Comparison of ENCODE assay signal across 15 cellular contexts in genomic region chr9:89615661-89616060, GRCh38. TPM values are rescaled to one million over a fixed set of nuclear protein-coding genes. Genes with fewer than 3 reads are reported as not detected.
DNase-seq lines count a peak whose midpoint lies in the region; ATAC-seq and TF ChIP-seq lines count a peak whose summit lies in the region.
"Had no signal": no experiment of that assay in that cellular context is flagged by ENCODE, and none has a peak within 500 bp of the region (broad histone marks: within the 10 kb centered on the region; RNA-seq: fewer than 3 reads in every experiment).

No MANE protein-coding gene starts in this region.

- no peak overlapping the region for H2BK5ac ChIP-seq in neuronal stem cell (ENCODE audit: low read length)

- H2BK120ac ChIP-seq in neuronal stem cell (ENCODE audit: low read depth, low read length) = no peak overlapping the region

- H3K14ac ChIP-seq in neuronal stem cell (ENCODE audit: low read length) = peak overlapping the region; percentile 32

- H2BK12ac ChIP-seq in neuronal stem cell (ENCODE audit: low read length) = no peak overlapping the region

- H3K18ac ChIP-seq in neuronal stem cell (ENCODE audit: low read length) = no peak overlapping the region

- H3K79me1 ChIP-seq in neuronal stem cell (ENCODE audit: low read depth, low read length) = no peaks in the 10 kb centered on the region

- no peak overlapping the region for H3K4ac ChIP-seq in neuronal stem cell (ENCODE audit: low read length)

- no peak overlapping the region for H4K91ac ChIP-seq in neuronal stem cell (ENCODE audit: low read depth, low read length, poor library complexity)

- CTCF ChIA-PET in activated CD4-positive, alpha-beta memory T cell treated with anti-CD3 and anti-CD28 coated beads, Interleukin-2, amount 10 ng/mL, durations not matched to agents 7 days and 5 days (lab: Charles Lee) = interaction anchor here (1.4 to 2.4 kb wide), 2 partner anchors 13 to 484 kb away, joined by 3 to 9 read pairs; no protein-coding TSS in a partner anchor
- CTCF ChIA-PET in activated CD4-positive, alpha-beta memory T cell treated with anti-CD3 and anti-CD28 coated beads for 36 hours (lab: Charles Lee) = no interaction called here

- no peak overlapping the region for H4K8ac ChIP-seq in neuronal stem cell (ENCODE audit: low read depth, low read length)

- H3K4me3 ChIP-seq in WERI-Rb-1 (ENCODE audit: low read depth, low read length) (no peak overlapping the region), neuronal stem cell (ENCODE audit: low read length in 2 of 2) (no peak overlapping the region)
- H3K4me3 ChIP-seq: GM23248 had no signal

- no peak overlapping the region for H3K4me3 Mint-ChIP-seq in activated CD4-positive, alpha-beta memory T cell treated with anti-CD3 and anti-CD28 coated beads, Interleukin-2, amount 10 ng/mL, durations not matched to agents 7 days and 5 days
- H3K4me3 Mint-ChIP-seq in activated CD4-positive, alpha-beta memory T cell treated with anti-CD3 and anti-CD28 coated beads for 36 hours = no peak overlapping the region
- H3K4me3 Mint-ChIP-seq: CD8-positive, alpha-beta memory T cell had no signal

- no peak overlapping the region for H3K4me2 ChIP-seq in neuronal stem cell (ENCODE audit: insufficient read depth, low read length, poor library complexity, severe bottlenecking)

- H3K36me3 Mint-ChIP-seq in activated CD4-positive, alpha-beta memory T cell treated with anti-CD3 and anti-CD28 coated beads, Interleukin-2, amount 10 ng/mL, durations not matched to agents 7 days and 5 days (ENCODE audit: low read depth) = no peaks in the 10 kb centered on the region
- no peaks in the 10 kb centered on the region for H3K36me3 Mint-ChIP-seq in activated CD4-positive, alpha-beta memory T cell treated with anti-CD3 and anti-CD28 coated beads for 36 hours
- H3K36me3 Mint-ChIP-seq: CD8-positive, alpha-beta memory T cell had no signal

- no peak overlapping the region for H3K23ac ChIP-seq in neuronal stem cell (ENCODE audit: low read depth, low read length, poor library complexity)

- H3K27ac ChIP-seq in WERI-Rb-1 = no peak overlapping the region
- no peak overlapping the region for H3K27ac ChIP-seq in neuronal stem cell (replicated peaks; ENCODE audit: low read length)
- no peak overlapping the region for H3K27ac ChIP-seq in caudate nucleus (ENCODE audit: low read depth, low read length)
- H3K27ac ChIP-seq: 22Rv1, GM23248 had no signal

- intact Hi-C loops in activated CD4-positive, alpha-beta memory T cell treated with anti-CD3 and anti-CD28 coated beads for 36 hours (cut with micrococcal nuclease) = no loop called here

- peak; percentile 42; the same call in 1 of the 2 replicates for TF ChIP-seq CTCF in WERI-Rb-1 (IDR thresholded peaks at IDR 0.05; ENCODE audit: low read depth, low read length)

- no CpG with 5 or more reads among the region's 2 CpGs for WGBS in neuronal stem cell (ENCODE audit: extremely low coverage in 2 of 2, insufficient read length in 2 of 2, insufficient replicate concordance in 1 of 2), 2 donors

- DNase-seq in activated CD4-positive, alpha-beta memory T cell treated with anti-CD3 and anti-CD28 coated beads, Interleukin-2, amount 10 ng/mL, durations not matched to agents 7 days and 5 days = no peak
- no peak for DNase-seq in activated CD4-positive, alpha-beta memory T cell treated with anti-CD3 and anti-CD28 coated beads for 36 hours
- peak; percentile 31 for DNase-seq in WERI-Rb-1
- no peak for DNase-seq in left lobe of liver (ENCODE audit: low spot score)
- no peak for DNase-seq in neuronal stem cell (ENCODE audit: low spot score)
- DNase-seq in caudate nucleus (lab: John Stamatoyannopoulos, UW) = no peak
- no peak for DNase-seq in cerebellar cortex (ENCODE audit: low spot score)
- DNase-seq in occipital lobe (lab: John Stamatoyannopoulos, UW) = no peak
- DNase-seq: Caco-2; CD8-positive, alpha-beta memory T cell; DND-41; GDM1; GM23248 had no signal

- peak overlapping the region; percentile 2 for H3K27ac Mint-ChIP-seq in activated CD4-positive, alpha-beta memory T cell treated with anti-CD3 and anti-CD28 coated beads, Interleukin-2, amount 10 ng/mL, durations not matched to agents 7 days and 5 days
- H3K27ac Mint-ChIP-seq in activated CD4-positive, alpha-beta memory T cell treated with anti-CD3 and anti-CD28 coated beads for 36 hours = no peak overlapping the region

- POLR2A ChIA-PET in activated CD4-positive, alpha-beta memory T cell treated with anti-CD3 and anti-CD28 coated beads, Interleukin-2, amount 10 ng/mL, durations not matched to agents 7 days and 5 days (lab: Charles Lee) = interaction anchor here (1.3 kb wide), 1 partner anchor 11 kb away, joined by 5 read pairs; the partner anchor contains the start of gene GADD45G
- POLR2A ChIA-PET in activated CD4-positive, alpha-beta memory T cell treated with anti-CD3 and anti-CD28 coated beads for 36 hours (lab: Charles Lee) = interaction anchor here (1.2 kb wide), 1 partner anchor 8 kb away, joined by 3 read pairs; no protein-coding TSS in a partner anchor

- H3K9me3 ChIP-seq in WERI-Rb-1 (ENCODE audit: severe bottlenecking) (peaks cover 4% of the 10 kb centered on the region), neuronal stem cell (replicated peaks in 1 of 2; ENCODE audit: control insufficient read depth in 2 of 2, insufficient read depth in 1 of 2, low read depth in 1 of 2, low read length in 2 of 2) (peaks cover 0 to 3% of the 10 kb centered on the region in 2 donors)
- H3K9me3 ChIP-seq: Caco-2 had no signal

- H3K36me3 ChIP-seq in WERI-Rb-1 = no peaks in the 10 kb centered on the region
- no peaks in the 10 kb centered on the region for H3K36me3 ChIP-seq in neuronal stem cell (replicated peaks in 1 of 2; ENCODE audit: control insufficient read depth in 2 of 2, insufficient read depth in 2 of 2, low read length in 2 of 2)

- no peak overlapping the region for H2AK5ac ChIP-seq in neuronal stem cell (ENCODE audit: low read depth, low read length)

- no peak overlapping the region for H2BK15ac ChIP-seq in neuronal stem cell (ENCODE audit: low read length)

- peaks cover 10% of the 10 kb centered on the region for H3K27me3 Mint-ChIP-seq in activated CD4-positive, alpha-beta memory T cell treated with anti-CD3 and anti-CD28 coated beads, Interleukin-2, amount 10 ng/mL, durations not matched to agents 7 days and 5 days
- no peaks in the 10 kb centered on the region for H3K27me3 Mint-ChIP-seq in activated CD4-positive, alpha-beta memory T cell treated with anti-CD3 and anti-CD28 coated beads for 36 hours

- H2AFZ ChIP-seq in neuronal stem cell (ENCODE audit: low read length) = no peak overlapping the region
- H2AFZ ChIP-seq: GM23248 had no signal

- H3K27me3 ChIP-seq in WERI-Rb-1 (ENCODE audit: insufficient read depth, low read depth, severe bottlenecking) (no peaks in the 10 kb centered on the region), neuronal stem cell (ENCODE audit: control insufficient read depth in 3 of 3, insufficient read depth in 3 of 3, low read depth in 1 of 3, low read length in 3 of 3) (peaks cover 0 to 59% (median 4%) of the 10 kb centered on the region in 3 experiments)

- H3K9me3 Mint-ChIP-seq in activated CD4-positive, alpha-beta memory T cell treated with anti-CD3 and anti-CD28 coated beads, Interleukin-2, amount 10 ng/mL, durations not matched to agents 7 days and 5 days = no peaks in the 10 kb centered on the region
- no peaks in the 10 kb centered on the region for H3K9me3 Mint-ChIP-seq in activated CD4-positive, alpha-beta memory T cell treated with anti-CD3 and anti-CD28 coated beads for 36 hours

- ATAC-seq in left lobe of liver = peak; percentile 51
- ATAC-seq: HCT116 had no signal

- H3K9ac ChIP-seq in neuronal stem cell (ENCODE audit: low read depth, low read length, poor library complexity) = no peak overlapping the region
- H3K9ac ChIP-seq: GM23248 had no signal

- H3K4me1 ChIP-seq in neuronal stem cell (ENCODE audit: control insufficient read depth in 2 of 2, insufficient read depth in 1 of 2, low read depth in 1 of 2, low read length in 2 of 2) = peaks cover 0 to 7% of the 10 kb centered on the region in 2 donors
- H3K4me1 ChIP-seq: Caco-2 had no signal

- peaks cover 19% of the 10 kb centered on the region for H3K4me1 Mint-ChIP-seq in activated CD4-positive, alpha-beta memory T cell treated with anti-CD3 and anti-CD28 coated beads, Interleukin-2, amount 10 ng/mL, durations not matched to agents 7 days and 5 days
- H3K4me1 Mint-ChIP-seq in activated CD4-positive, alpha-beta memory T cell treated with anti-CD3 and anti-CD28 coated beads for 36 hours (ENCODE audit: low read depth) = peaks cover 15% of the 10 kb centered on the region
- H3K4me1 Mint-ChIP-seq: CD8-positive, alpha-beta memory T cell had no signal

RNA-seq across cellular contexts. Expression of gene GADD45G, which starts 10.8 kb away (rescaled TPM):
- total RNA-seq in activated CD4-positive, alpha-beta memory T cell treated with anti-CD3 and anti-CD28 coated beads, Interleukin-2, amount 10 ng/mL, durations not matched to agents 7 days and 5 days = 10 to 100 TPM; 40.0 to 40.4 TPM
- 1 to 10 TPM; 5.1 to 5.7 TPM for total RNA-seq in activated CD4-positive, alpha-beta memory T cell treated with anti-CD3 and anti-CD28 coated beads for 36 hours
- 17.5 TPM for total RNA-seq in left lobe of liver
- 0.79 TPM for polyA plus RNA-seq in neuronal stem cell (2013, experiment 1 of 2)
- polyA plus RNA-seq in neuronal stem cell (2013, experiment 2 of 2) = 0.61 TPM
- total RNA-seq in occipital lobe = 5.6 TPM
